Comparison of ENCODE assay signal across 9 cellular contexts in the genomic region with DNA sequence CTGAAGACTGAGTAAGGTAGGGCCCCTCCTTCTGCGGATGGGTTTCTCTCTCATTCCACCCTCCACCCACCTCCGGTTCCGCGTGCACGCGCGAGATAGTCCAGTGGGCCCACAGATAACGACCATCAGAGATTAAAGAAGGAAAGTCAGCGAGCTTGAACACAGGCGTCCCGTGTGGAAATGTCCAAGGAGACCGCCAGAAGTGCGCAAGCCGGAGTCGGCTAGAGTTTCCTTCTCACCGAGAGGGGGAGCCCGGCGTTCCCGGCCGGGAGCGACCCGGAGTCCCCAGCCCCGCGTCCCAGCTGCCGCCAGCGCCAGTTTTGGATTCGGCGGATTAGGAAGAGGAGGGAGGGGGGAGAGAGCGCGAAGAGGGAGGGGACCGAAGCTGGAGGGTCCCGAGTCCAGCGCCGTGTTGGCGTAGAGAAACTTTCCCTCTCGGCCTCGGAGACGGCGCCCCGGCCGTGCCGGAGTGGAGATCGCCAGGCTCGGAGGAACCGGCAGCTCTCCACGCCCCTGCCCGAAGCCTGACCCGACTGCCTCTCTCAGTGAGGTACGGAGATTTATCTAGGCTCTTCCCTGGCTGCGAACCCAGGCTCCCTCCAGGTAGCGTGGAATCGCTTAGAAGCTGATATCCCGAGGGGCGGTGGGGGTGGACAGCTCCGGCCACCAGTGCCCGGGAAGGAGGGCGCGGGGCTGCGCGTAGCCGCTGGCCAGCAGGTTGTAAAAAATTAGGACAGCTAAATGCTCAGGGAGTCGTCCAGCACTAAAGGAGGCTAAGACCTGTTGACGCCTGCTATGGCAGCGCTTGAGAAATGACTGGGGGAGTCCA. TPM values are rescaled to one million over a fixed set of nuclear protein-coding genes. Genes with fewer than 3 reads are reported as not detected.
DNase-seq lines count a peak whose midpoint lies in the region; ATAC-seq, FAIRE-seq and TF ChIP-seq lines count a peak whose summit lies in the region.
"Had no signal": no experiment of that assay in that cellular context is flagged by ENCODE, and none has a peak within 500 bp of the region (broad histone marks: within the 10 kb centered on the region; RNA-seq: fewer than 3 reads in every experiment).

A gene with protein sequence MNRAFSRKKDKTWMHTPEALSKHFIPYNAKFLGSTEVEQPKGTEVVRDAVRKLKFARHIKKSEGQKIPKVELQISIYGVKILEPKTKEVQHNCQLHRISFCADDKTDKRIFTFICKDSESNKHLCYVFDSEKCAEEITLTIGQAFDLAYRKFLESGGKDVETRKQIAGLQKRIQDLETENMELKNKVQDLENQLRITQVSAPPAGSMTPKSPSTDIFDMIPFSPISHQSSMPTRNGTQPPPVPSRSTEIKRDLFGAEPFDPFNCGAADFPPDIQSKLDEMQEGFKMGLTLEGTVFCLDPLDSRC (plus strand): TSS at position 258 of the 829 bp plus-strand sequence. CDS start 185,829 bp downstream, outside the sequence.

- no peak within 1 kb of the TSS for H3K27ac Mint-ChIP-seq in activated CD4-positive, alpha-beta T cell treated with anti-CD3 and anti-CD28 coated beads for 36 hours
- no peak within 1 kb of the TSS for H3K27ac Mint-ChIP-seq in activated T-helper 1 cell treated with anti-CD3 and anti-CD28 coated beads, Interleukin-12 subunit alpha, Interleukin-12 subunit beta, Interleukin-2, Interleukin-4 antibody, amounts not matched to agents 30 ng/mL and 10 ng/mL and 1 ng/mL, durations not matched to agents 14 hours and 24 hours and 36 hours
- peak within 1 kb of the TSS; percentile 99 for H3K27ac Mint-ChIP-seq in neural crest cell (ENCODE audit: unreplicated experiment)

- no peaks in the 10 kb centered on the region for H3K36me3 Mint-ChIP-seq in activated CD4-positive, alpha-beta T cell treated with anti-CD3 and anti-CD28 coated beads for 36 hours (ENCODE audit: low read depth)
- no peaks in the 10 kb centered on the region for H3K36me3 Mint-ChIP-seq in activated T-helper 1 cell treated with anti-CD3 and anti-CD28 coated beads, Interleukin-12 subunit alpha, Interleukin-12 subunit beta, Interleukin-2, Interleukin-4 antibody, amounts not matched to agents 30 ng/mL and 10 ng/mL and 1 ng/mL, durations not matched to agents 14 hours and 24 hours and 36 hours (ENCODE audit: low read depth)
- peaks cover 3% of the 10 kb centered on the region for H3K36me3 Mint-ChIP-seq in neural crest cell (ENCODE audit: low read depth)

- CTCF ChIA-PET in activated CD4-positive, alpha-beta T cell treated with anti-CD3 and anti-CD28 coated beads for 36 hours (lab: Charles Lee) = interaction anchor here (0.6 kb wide), 1 partner anchor 1609 kb away, joined by 3 read pairs; no protein-coding TSS in a partner anchor

- peaks cover 6% of the 10 kb centered on the region for H3K4me1 Mint-ChIP-seq in activated CD4-positive, alpha-beta T cell treated with anti-CD3 and anti-CD28 coated beads for 36 hours
- H3K4me1 Mint-ChIP-seq in activated T-helper 1 cell treated with anti-CD3 and anti-CD28 coated beads, Interleukin-12 subunit alpha, Interleukin-12 subunit beta, Interleukin-2, Interleukin-4 antibody, amounts not matched to agents 30 ng/mL and 10 ng/mL and 1 ng/mL, durations not matched to agents 14 hours and 24 hours and 36 hours (ENCODE audit: low read depth) = peaks cover 7% of the 10 kb centered on the region
- peaks cover 48% of the 10 kb centered on the region for H3K4me1 Mint-ChIP-seq in neural crest cell

- POLR2A ChIA-PET in activated CD4-positive, alpha-beta T cell treated with anti-CD3 and anti-CD28 coated beads for 36 hours (lab: Charles Lee) = no interaction called here

- peak; percentile 26 for DNase-seq in activated CD4-positive, alpha-beta T cell treated with anti-CD3 and anti-CD28 coated beads for 36 hours
- DNase-seq in activated CD4-positive, alpha-beta T cell treated with anti-CD3 and anti-CD28 coated beads, Interleukin-2, amount 50 U/mL, for 4 hours = no peak
- peak; percentile 32 for DNase-seq in NCI-H2081 treated with DMSO at 0.1 percent for 48 hours (lab: John Stamatoyannopoulos, UW)
- no peak for DNase-seq in activated T-helper 1 cell treated with anti-CD3 and anti-CD28 coated beads, Interleukin-12 subunit alpha, Interleukin-12 subunit beta, Interleukin-2, Interleukin-4 antibody, amounts not matched to agents 30 ng/mL and 10 ng/mL and 1 ng/mL, durations not matched to agents 14 hours and 24 hours and 36 hours (ENCODE audit: low spot score)
- DNase-seq in frontal cortex (ENCODE audit: low spot score in 2 of 2) = peak; percentile 37 to 59
- DNase-seq in neural crest cell (ENCODE audit: low read depth, low spot score) = peak; percentile 74
- DNase-seq in cerebellar nuclear complex (lab: John Stamatoyannopoulos, UW) = no peak
- DNase-seq in NK-92 (lab: John Stamatoyannopoulos, UW; ENCODE audit: unreplicated experiment) = no peak

- intact Hi-C loops in activated CD4-positive, alpha-beta T cell treated with anti-CD3 and anti-CD28 coated beads for 36 hours (cut with DNase I, micrococcal nuclease) = no loop called here
- intact Hi-C loops in activated T-helper 1 cell treated with anti-CD3 and anti-CD28 coated beads, Interleukin-12 subunit alpha, Interleukin-12 subunit beta, Interleukin-2, Interleukin-4 antibody, amounts not matched to agents 30 ng/mL and 10 ng/mL and 1 ng/mL, durations not matched to agents 14 hours and 24 hours and 36 hours (cut with micrococcal nuclease) = no loop called here

- FAIRE-seq in frontal cortex (lab: Jason Lieb, UNC) = no peak
- FAIRE-seq: colon had no signal

- H3K27me3 Mint-ChIP-seq in activated CD4-positive, alpha-beta T cell treated with anti-CD3 and anti-CD28 coated beads for 36 hours = peaks cover 40% of the 10 kb centered on the region
- H3K27me3 Mint-ChIP-seq in activated T-helper 1 cell treated with anti-CD3 and anti-CD28 coated beads, Interleukin-12 subunit alpha, Interleukin-12 subunit beta, Interleukin-2, Interleukin-4 antibody, amounts not matched to agents 30 ng/mL and 10 ng/mL and 1 ng/mL, durations not matched to agents 14 hours and 24 hours and 36 hours (ENCODE audit: insufficient read depth) = peaks cover 46% of the 10 kb centered on the region
- peaks cover 3% of the 10 kb centered on the region for H3K27me3 Mint-ChIP-seq in neural crest cell (ENCODE audit: low read depth)

- H3K4me3 Mint-ChIP-seq in activated CD4-positive, alpha-beta T cell treated with anti-CD3 and anti-CD28 coated beads for 36 hours = peak within 1 kb of the TSS; percentile 12
- peak within 1 kb of the TSS; percentile 60 for H3K4me3 Mint-ChIP-seq in activated T-helper 1 cell treated with anti-CD3 and anti-CD28 coated beads, Interleukin-12 subunit alpha, Interleukin-12 subunit beta, Interleukin-2, Interleukin-4 antibody, amounts not matched to agents 30 ng/mL and 10 ng/mL and 1 ng/mL, durations not matched to agents 14 hours and 24 hours and 36 hours
- peak within 1 kb of the TSS; percentile 100 for H3K4me3 Mint-ChIP-seq in neural crest cell

- ATAC-seq in activated CD4-positive, alpha-beta T cell treated with anti-CD3 and anti-CD28 coated beads for 36 hours = peak; percentile 33

- peak; percentile 76 for TF ChIP-seq CTCF in neural crest cell (conservative IDR thresholded peaks at IDR 0.05)

- peaks cover 3% of the 10 kb centered on the region for H3K9me3 Mint-ChIP-seq in activated CD4-positive, alpha-beta T cell treated with anti-CD3 and anti-CD28 coated beads for 36 hours (ENCODE audit: low read depth)
- H3K9me3 Mint-ChIP-seq in activated T-helper 1 cell treated with anti-CD3 and anti-CD28 coated beads, Interleukin-12 subunit alpha, Interleukin-12 subunit beta, Interleukin-2, Interleukin-4 antibody, amounts not matched to agents 30 ng/mL and 10 ng/mL and 1 ng/mL, durations not matched to agents 14 hours and 24 hours and 36 hours = no peaks in the 10 kb centered on the region
- H3K9me3 Mint-ChIP-seq in neural crest cell = peaks cover 3% of the 10 kb centered on the region

RNA-seq across cellular contexts. Expression of the gene that starts here (rescaled TPM):
- total RNA-seq in activated CD4-positive, alpha-beta T cell treated with anti-CD3 and anti-CD28 coated beads for 36 hours = not detected
- not detected in 2 replicates for total RNA-seq in activated T-helper 1 cell treated with anti-CD3 and anti-CD28 coated beads, Interleukin-12 subunit alpha, Interleukin-12 subunit beta, Interleukin-2, Interleukin-4 antibody, amounts not matched to agents 30 ng/mL and 10 ng/mL and 1 ng/mL, durations not matched to agents 14 hours and 24 hours and 36 hours
- total RNA-seq in frontal cortex (51.4 TPM), neural crest cell (39.1 and 43.8 TPM in 2 replicates)

Comparison
In these comparisons a context has a peak if more than half of its experiments do, and no peak if none do; other contexts are left out.
1. RNA of the gene that starts here (total RNA-seq): 51.4 TPM in frontal cortex (single experiment) and 39.1 to 43.8 TPM in neural crest cell; not detected in activated CD4-positive, alpha-beta T cell treated with anti-CD3 and anti-CD28 coated beads for 36 hours and not detected in activated T-helper 1 cell treated with anti-CD3 and anti-CD28 coated beads, Interleukin-12 subunit alpha, Interleukin-12 subunit beta, Interleukin-2, Interleukin-4 antibody, amounts not matched to agents 30 ng/mL and 10 ng/mL and 1 ng/mL, durations not matched to agents 14 hours and 24 hours and 36 hours; every median in the first group is over 10 times any median in the second.
2. Peak in DNase-seq and ATAC-seq in activated CD4-positive, alpha-beta T cell treated with anti-CD3 and anti-CD28 coated beads for 36 hours; RNA of the gene not detected or under 1 TPM.
3. DNase-seq: peak in NCI-H2081 treated with DMSO at 0.1 percent for 48 hours (single experiment), frontal cortex (2 of 2) and neural crest cell (single experiment); none in activated CD4-positive, alpha-beta T cell treated with anti-CD3 and anti-CD28 coated beads, Interleukin-2, amount 50 U/mL, for 4 hours (0 of 2), activated T-helper 1 cell treated with anti-CD3 and anti-CD28 coated beads, Interleukin-12 subunit alpha, Interleukin-12 subunit beta, Interleukin-2, Interleukin-4 antibody, amounts not matched to agents 30 ng/mL and 10 ng/mL and 1 ng/mL, durations not matched to agents 14 hours and 24 hours and 36 hours (single experiment), cerebellar nuclear complex (0 of 2) and NK-92 (single experiment).
4. H3K4me3 Mint-ChIP-seq: peak in every context shown above with its lines; median percentile 100 in neural crest cell; 60 in activated T-helper 1 cell treated with anti-CD3 and anti-CD28 coated beads, Interleukin-12 subunit alpha, Interleukin-12 subunit beta, Interleukin-2, Interleukin-4 antibody, amounts not matched to agents 30 ng/mL and 10 ng/mL and 1 ng/mL, durations not matched to agents 14 hours and 24 hours and 36 hours; 12 in activated CD4-positive, alpha-beta T cell treated with anti-CD3 and anti-CD28 coated beads for 36 hours.